In the genomic region with DNA sequence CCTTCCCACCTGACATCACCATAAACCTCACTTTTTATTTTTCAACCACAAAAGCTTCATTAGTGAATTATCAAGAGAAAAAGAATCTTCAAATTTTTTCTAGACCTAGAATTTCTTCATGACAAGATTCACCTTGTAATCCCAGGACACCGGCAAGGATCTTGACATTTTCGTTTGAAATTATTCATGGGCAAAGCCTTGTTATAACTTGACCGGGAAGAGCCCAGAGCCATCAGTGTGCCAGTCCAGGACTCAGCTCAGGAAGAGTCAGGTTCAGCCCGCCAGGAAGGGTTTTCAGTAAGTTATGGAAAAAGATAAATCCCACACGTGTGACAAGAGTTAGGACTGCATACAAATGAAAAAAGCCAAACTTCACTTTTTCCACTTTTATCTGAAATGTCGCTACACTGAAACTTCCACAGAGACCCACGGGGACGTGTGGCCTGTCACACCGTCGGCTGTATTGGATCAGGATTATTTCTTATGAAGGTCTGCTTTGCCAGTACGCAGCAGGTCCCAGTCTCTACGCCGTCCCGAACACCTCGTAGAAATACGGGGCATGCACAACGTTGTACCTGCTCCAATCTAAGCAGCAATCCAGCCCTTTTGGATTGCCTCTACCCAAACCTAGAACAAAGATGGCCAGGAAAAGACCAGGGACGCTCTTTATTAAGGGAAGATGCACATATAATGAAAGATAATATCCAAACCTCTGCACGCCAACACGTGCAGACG, we compare ENCODE assay signal across 1 cellular context.
A peak's percentile ranks its signal among the peaks of the same experiment; 100 is the strongest.
TF ChIP-seq lines count a peak whose summit lies in the region.

No MANE protein-coding gene starts in this region.

TF ChIP-seq in HepG2, 621 proteins besides CTCF, POLR2A, EP300 and RAD21 (continued from another document):
- TF ChIP-seq ZBTB49 (CRISPR knock-in tag; IDR thresholded peaks at IDR 0.05; ENCODE audit: borderline replicate concordance): no peak
- TF ChIP-seq YEATS2 (CRISPR knock-in tag; IDR thresholded peaks at IDR 0.05; ENCODE audit: borderline replicate concordance): no peak
- TF ChIP-seq PRDM15 (CRISPR knock-in tag; IDR thresholded peaks at IDR 0.05): peak; percentile 63
- 0 out of 2 replicates have a peak, but pooled peaks have one; percentile 5 for TF ChIP-seq ZNF275 (CRISPR knock-in tag; IDR thresholded peaks at IDR 0.05; ENCODE audit: borderline replicate concordance)
- TF ChIP-seq PHF20 (CRISPR knock-in tag; IDR thresholded peaks at IDR 0.05): no peak
- TF ChIP-seq, protein P1, sequence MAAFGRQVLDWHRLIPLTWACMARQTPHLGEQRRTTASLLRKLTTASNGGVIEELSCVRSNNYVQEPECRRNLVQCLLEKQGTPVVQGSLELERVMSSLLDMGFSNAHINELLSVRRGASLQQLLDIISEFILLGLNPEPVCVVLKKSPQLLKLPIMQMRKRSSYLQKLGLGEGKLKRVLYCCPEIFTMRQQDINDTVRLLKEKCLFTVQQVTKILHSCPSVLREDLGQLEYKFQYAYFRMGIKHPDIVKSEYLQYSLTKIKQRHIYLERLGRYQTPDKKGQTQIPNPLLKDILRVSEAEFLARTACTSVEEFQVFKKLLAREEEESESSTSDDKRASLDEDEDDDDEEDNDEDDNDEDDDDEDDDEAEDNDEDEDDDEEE (CRISPR knock-in tag; IDR thresholded peaks at IDR 0.05): 0 out of 2 replicates have a peak, but pooled peaks have one; percentile 7
- no peak for TF ChIP-seq GABPB1 (CRISPR knock-in tag; IDR thresholded peaks at IDR 0.05)
- TF ChIP-seq ZNF607 (CRISPR knock-in tag; IDR thresholded peaks at IDR 0.05; ENCODE audit: borderline replicate concordance): no peak
- no peak for TF ChIP-seq ZNF574 (CRISPR knock-in tag; IDR thresholded peaks at IDR 0.05)
- TF ChIP-seq ZFP41 (CRISPR knock-in tag; IDR thresholded peaks at IDR 0.05; ENCODE audit: borderline replicate concordance): no peak
- TF ChIP-seq THAP11 (CRISPR knock-in tag; IDR thresholded peaks at IDR 0.05): no peak
- TF ChIP-seq ZNF263 (CRISPR knock-in tag; IDR thresholded peaks at IDR 0.05): no peak
- peak; percentile 45; the same call in 1 of the 2 replicates for TF ChIP-seq ZNF605 (CRISPR knock-in tag; IDR thresholded peaks at IDR 0.05)
- TF ChIP-seq ZFP1 (CRISPR knock-in tag; IDR thresholded peaks at IDR 0.05): no peak
- TF ChIP-seq HES4 (CRISPR knock-in tag; IDR thresholded peaks at IDR 0.05; ENCODE audit: borderline replicate concordance): no peak
- no peak for TF ChIP-seq ATRX (CRISPR knock-in tag; IDR thresholded peaks at IDR 0.05; ENCODE audit: borderline replicate concordance)
- no peak for TF ChIP-seq ZFP36 (IDR thresholded peaks at IDR 0.05; ENCODE audit: borderline replicate concordance, low read depth, low read length, partially characterized antibody)
- TF ChIP-seq SPEN (CRISPR knock-in tag; IDR thresholded peaks at IDR 0.05; ENCODE audit: low read depth): 0 out of 2 replicates have a peak, but pooled peaks have one; percentile 7
- TF ChIP-seq CSRNP2 (CRISPR knock-in tag; conservative IDR thresholded peaks at IDR 0.05; ENCODE audit: low read depth): no peak
- 0 out of 2 replicates have a peak, but pooled peaks have one; percentile 4 for TF ChIP-seq NFKB2 (CRISPR knock-in tag; IDR thresholded peaks at IDR 0.05; ENCODE audit: borderline replicate concordance)
- peak; percentile 52 for TF ChIP-seq ASH2L (IDR thresholded peaks at IDR 0.05; ENCODE audit: insufficient read length, low read depth, low read length)
- no peak for TF ChIP-seq ELF3 (CRISPR knock-in tag; IDR thresholded peaks at IDR 0.05)
- TF ChIP-seq MTF2 (CRISPR knock-in tag; IDR thresholded peaks at IDR 0.05; ENCODE audit: borderline replicate concordance): no peak
- TF ChIP-seq ATF4 (CRISPR knock-in tag; IDR thresholded peaks at IDR 0.05): no peak
- no peak for TF ChIP-seq SMAD1 (CRISPR knock-in tag; IDR thresholded peaks at IDR 0.05; ENCODE audit: borderline replicate concordance, low read depth)
- 0 out of 2 replicates have a peak, but pooled peaks have one; percentile 4 for TF ChIP-seq DZIP1 (CRISPR knock-in tag; IDR thresholded peaks at IDR 0.05)
- no peak for TF ChIP-seq KDM3A (CRISPR knock-in tag; IDR thresholded peaks at IDR 0.05; ENCODE audit: low read depth)
- TF ChIP-seq MED1 (CRISPR knock-in tag; IDR thresholded peaks at IDR 0.05): 0 out of 2 replicates have a peak, but pooled peaks have one; percentile 21
- no peak for TF ChIP-seq DNMT3B (CRISPR knock-in tag; conservative IDR thresholded peaks at IDR 0.05)
- TF ChIP-seq, protein P2, sequence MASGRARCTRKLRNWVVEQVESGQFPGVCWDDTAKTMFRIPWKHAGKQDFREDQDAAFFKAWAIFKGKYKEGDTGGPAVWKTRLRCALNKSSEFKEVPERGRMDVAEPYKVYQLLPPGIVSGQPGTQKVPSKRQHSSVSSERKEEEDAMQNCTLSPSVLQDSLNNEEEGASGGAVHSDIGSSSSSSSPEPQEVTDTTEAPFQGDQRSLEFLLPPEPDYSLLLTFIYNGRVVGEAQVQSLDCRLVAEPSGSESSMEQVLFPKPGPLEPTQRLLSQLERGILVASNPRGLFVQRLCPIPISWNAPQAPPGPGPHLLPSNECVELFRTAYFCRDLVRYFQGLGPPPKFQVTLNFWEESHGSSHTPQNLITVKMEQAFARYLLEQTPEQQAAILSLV (CRISPR knock-in tag; IDR thresholded peaks at IDR 0.05; ENCODE audit: borderline replicate concordance): no peak
- no peak for TF ChIP-seq DR1 (CRISPR knock-in tag; IDR thresholded peaks at IDR 0.05)
- no peak for TF ChIP-seq ZNF292 (CRISPR knock-in tag; IDR thresholded peaks at IDR 0.05; ENCODE audit: borderline replicate concordance, low read depth)
- TF ChIP-seq SNAI1 (CRISPR knock-in tag; IDR thresholded peaks at IDR 0.05; ENCODE audit: borderline replicate concordance): no peak
